ENCODE assay signal across 1 cellular context in the genomic region with DNA sequence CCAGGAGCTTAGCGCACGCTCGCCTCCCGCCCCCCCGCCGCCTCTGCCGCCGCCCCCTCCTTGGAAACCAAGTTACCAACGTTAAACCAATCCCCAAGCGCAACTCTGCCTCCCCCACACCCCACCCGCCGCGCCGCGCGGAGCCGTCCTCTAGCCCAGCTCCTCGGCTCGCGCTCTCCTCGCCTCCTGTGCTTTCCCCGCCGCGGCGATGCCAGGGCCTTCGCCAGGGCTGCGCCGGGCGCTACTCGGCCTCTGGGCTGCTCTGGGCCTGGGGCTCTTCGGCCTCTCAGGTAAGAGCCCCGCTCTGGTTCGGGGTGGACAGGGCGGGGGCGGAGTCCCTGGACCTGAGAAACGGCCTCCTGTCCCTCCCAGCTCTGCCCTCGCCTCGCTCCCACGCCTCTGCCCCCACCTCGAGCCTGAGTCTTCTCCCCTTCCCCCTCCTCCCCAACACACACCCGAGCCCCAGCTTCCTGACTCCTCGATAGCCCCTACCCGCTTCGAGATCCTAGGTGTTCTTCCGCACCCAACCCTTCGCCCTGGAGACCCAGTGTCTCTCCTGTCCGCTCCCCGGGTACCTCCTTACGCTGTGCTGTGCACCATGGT.
TF ChIP-seq lines count a peak whose summit lies in the region.

A gene with protein sequence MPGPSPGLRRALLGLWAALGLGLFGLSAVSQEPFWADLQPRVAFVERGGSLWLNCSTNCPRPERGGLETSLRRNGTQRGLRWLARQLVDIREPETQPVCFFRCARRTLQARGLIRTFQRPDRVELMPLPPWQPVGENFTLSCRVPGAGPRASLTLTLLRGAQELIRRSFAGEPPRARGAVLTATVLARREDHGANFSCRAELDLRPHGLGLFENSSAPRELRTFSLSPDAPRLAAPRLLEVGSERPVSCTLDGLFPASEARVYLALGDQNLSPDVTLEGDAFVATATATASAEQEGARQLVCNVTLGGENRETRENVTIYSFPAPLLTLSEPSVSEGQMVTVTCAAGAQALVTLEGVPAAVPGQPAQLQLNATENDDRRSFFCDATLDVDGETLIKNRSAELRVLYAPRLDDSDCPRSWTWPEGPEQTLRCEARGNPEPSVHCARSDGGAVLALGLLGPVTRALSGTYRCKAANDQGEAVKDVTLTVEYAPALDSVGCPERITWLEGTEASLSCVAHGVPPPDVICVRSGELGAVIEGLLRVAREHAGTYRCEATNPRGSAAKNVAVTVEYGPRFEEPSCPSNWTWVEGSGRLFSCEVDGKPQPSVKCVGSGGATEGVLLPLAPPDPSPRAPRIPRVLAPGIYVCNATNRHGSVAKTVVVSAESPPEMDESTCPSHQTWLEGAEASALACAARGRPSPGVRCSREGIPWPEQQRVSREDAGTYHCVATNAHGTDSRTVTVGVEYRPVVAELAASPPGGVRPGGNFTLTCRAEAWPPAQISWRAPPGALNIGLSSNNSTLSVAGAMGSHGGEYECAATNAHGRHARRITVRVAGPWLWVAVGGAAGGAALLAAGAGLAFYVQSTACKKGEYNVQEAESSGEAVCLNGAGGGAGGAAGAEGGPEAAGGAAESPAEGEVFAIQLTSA (plus strand): TSS at position 117 of the 603 bp plus-strand sequence. CDS start 92 bp downstream, at position 209.

TF ChIP-seq in IMR-90, 13 proteins besides CTCF, POLR2A, EP300 and RAD21:
- TF ChIP-seq MAZ (IDR thresholded peaks at IDR 0.05; ENCODE audit: borderline replicate concordance, low read depth, low read length): peak; percentile 37; the same call in 1 of the 2 replicates
- TF ChIP-seq RCOR1 (IDR thresholded peaks at IDR 0.05; ENCODE audit: insufficient replicate concordance, low read length): no peak
TF ChIP-seq in IMR-90: peak in this region for 1.
